1 cellular context compared by ENCODE assay signal in the genomic region with DNA sequence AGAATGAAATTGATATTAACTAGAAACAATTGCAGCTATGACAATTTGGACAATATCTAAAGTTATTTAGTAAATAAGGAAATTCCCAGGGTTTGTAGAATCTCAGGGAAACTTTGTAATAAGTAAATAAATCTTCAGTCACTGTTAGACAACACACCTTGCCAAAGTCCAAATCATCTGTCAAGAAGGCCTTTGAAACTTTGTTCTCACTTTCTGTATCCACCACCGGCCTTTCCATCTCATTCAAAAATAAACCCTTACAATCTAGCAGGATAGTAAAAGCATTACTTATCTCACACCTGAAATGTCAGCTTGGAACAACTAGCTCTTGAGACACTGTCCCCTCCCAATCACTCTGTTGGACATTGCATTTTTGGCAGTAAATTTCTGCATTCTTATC.
TF ChIP-seq lines count a peak whose summit lies in the region.

No MANE protein-coding gene starts in this region.

TF ChIP-seq in liver, 16 proteins besides CTCF, POLR2A, EP300 and RAD21 (continued from another document):
- TF ChIP-seq, protein P1, sequence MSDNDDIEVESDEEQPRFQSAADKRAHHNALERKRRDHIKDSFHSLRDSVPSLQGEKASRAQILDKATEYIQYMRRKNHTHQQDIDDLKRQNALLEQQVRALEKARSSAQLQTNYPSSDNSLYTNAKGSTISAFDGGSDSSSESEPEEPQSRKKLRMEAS (IDR thresholded peaks at IDR 0.05) = no peak
- no peak for TF ChIP-seq FOXA1 (IDR thresholded peaks at IDR 0.05)
